1 cellular context compared by ENCODE assay signal in the genomic region with DNA sequence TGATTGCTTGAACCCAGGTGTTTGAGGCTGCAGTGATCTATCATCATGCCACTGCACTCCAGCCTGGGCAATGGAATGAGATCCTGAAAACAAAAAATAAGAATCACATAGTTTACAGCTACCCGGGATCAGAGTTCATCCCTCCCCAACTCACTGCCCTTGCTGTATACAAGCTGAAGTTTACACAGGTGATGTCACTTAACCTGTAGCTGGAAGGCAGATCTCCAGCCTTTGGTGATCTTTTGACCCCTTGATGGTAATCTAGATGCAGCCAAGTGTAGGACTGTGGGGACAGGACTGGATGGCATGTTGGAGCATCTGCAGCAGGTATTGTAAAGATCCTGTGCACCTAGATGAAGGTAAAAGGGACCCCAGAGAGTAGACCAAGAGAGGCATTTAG.
TF ChIP-seq lines count a peak whose summit lies in the region.

No MANE protein-coding gene starts in this region.

TF ChIP-seq in HepG2, 621 proteins besides CTCF, POLR2A, EP300 and RAD21 (continued from another document and continues in another):
- TF ChIP-seq HMGXB3 (CRISPR knock-in tag; IDR thresholded peaks at IDR 0.05; ENCODE audit: borderline replicate concordance) (no peak), MATR3 (CRISPR knock-in tag; IDR thresholded peaks at IDR 0.05) (no peak), ZBTB10 (CRISPR knock-in tag; IDR thresholded peaks at IDR 0.05; ENCODE audit: borderline replicate concordance) (no peak), FOXK1 (CRISPR knock-in tag; IDR thresholded peaks at IDR 0.05; ENCODE audit: borderline replicate concordance, low read depth) (peak; percentile 38; the same call in 1 of the 2 replicates), MEIS1 (CRISPR knock-in tag; IDR thresholded peaks at IDR 0.05; ENCODE audit: borderline replicate concordance) (no peak), PREB (CRISPR knock-in tag; IDR thresholded peaks at IDR 0.05) (no peak), ZNF782 (CRISPR knock-in tag; IDR thresholded peaks at IDR 0.05; ENCODE audit: borderline replicate concordance) (no peak), KDM6A (CRISPR knock-in tag; IDR thresholded peaks at IDR 0.05; ENCODE audit: low read depth) (0 out of 2 replicates have a peak, but pooled peaks have one; percentile 34), KAT8 (CRISPR knock-in tag; IDR thresholded peaks at IDR 0.05) (no peak), SMAD9 (CRISPR knock-in tag; IDR thresholded peaks at IDR 0.05) (no peak), ZNF850 (CRISPR knock-in tag; conservative IDR thresholded peaks at IDR 0.05) (no peak), DMAP1 (CRISPR knock-in tag; IDR thresholded peaks at IDR 0.05) (no peak), SMARCC2 (IDR thresholded peaks at IDR 0.05) (no peak), MAFF (IDR thresholded peaks at IDR 0.05; ENCODE audit: low read depth, low read length) (no peak), HIC2 (CRISPR knock-in tag; IDR thresholded peaks at IDR 0.05; ENCODE audit: low read depth) (no peak), NRL (CRISPR knock-in tag; IDR thresholded peaks at IDR 0.05; ENCODE audit: borderline replicate concordance) (no peak), CC2D1A (CRISPR knock-in tag; IDR thresholded peaks at IDR 0.05) (no peak), CSRNP1 (CRISPR knock-in tag; IDR thresholded peaks at IDR 0.05) (no peak), ARHGAP35 (CRISPR knock-in tag; IDR thresholded peaks at IDR 0.05; ENCODE audit: borderline replicate concordance) (no peak), ZNF3 (CRISPR knock-in tag; IDR thresholded peaks at IDR 0.05) (no peak), STAG1 (CRISPR knock-in tag; IDR thresholded peaks at IDR 0.05) (no peak), HDAC1 (CRISPR knock-in tag; IDR thresholded peaks at IDR 0.05) (no peak), REL (CRISPR knock-in tag; conservative IDR thresholded peaks at IDR 0.05) (no peak), HNF4G (IDR thresholded peaks at IDR 0.05; ENCODE audit: borderline replicate concordance, low read depth, low read length) (0 out of 2 replicates have a peak, but pooled peaks have one; percentile 31), HNF4G (CRISPR knock-in tag; IDR thresholded peaks at IDR 0.05; ENCODE audit: borderline replicate concordance, low read depth) (peak; percentile 46; the same call in 1 of the 2 replicates), GATAD2A (CRISPR knock-in tag; IDR thresholded peaks at IDR 0.05) (peak; percentile 35; the same call in 1 of the 2 replicates), KLF12 (CRISPR knock-in tag; IDR thresholded peaks at IDR 0.05; ENCODE audit: borderline replicate concordance) (no peak), ZNF660 (CRISPR knock-in tag; IDR thresholded peaks at IDR 0.05; ENCODE audit: borderline replicate concordance, low read depth) (no peak), NFE2L1 (CRISPR knock-in tag; IDR thresholded peaks at IDR 0.05; ENCODE audit: borderline replicate concordance) (no peak), ZNF788 (CRISPR knock-in tag; IDR thresholded peaks at IDR 0.05; ENCODE audit: borderline replicate concordance) (no peak), TBX2 (CRISPR knock-in tag; IDR thresholded peaks at IDR 0.05; ENCODE audit: borderline replicate concordance) (peak; percentile 25; the same call in 1 of the 2 replicates), ZBTB39 (CRISPR knock-in tag; IDR thresholded peaks at IDR 0.05) (no peak), NFE2L2 (IDR thresholded peaks at IDR 0.05; ENCODE audit: low read length) (no peak)
- TF ChIP-seq, protein P1, sequence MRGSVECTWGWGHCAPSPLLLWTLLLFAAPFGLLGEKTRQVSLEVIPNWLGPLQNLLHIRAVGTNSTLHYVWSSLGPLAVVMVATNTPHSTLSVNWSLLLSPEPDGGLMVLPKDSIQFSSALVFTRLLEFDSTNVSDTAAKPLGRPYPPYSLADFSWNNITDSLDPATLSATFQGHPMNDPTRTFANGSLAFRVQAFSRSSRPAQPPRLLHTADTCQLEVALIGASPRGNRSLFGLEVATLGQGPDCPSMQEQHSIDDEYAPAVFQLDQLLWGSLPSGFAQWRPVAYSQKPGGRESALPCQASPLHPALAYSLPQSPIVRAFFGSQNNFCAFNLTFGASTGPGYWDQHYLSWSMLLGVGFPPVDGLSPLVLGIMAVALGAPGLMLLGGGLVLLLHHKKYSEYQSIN (CRISPR knock-in tag; IDR thresholded peaks at IDR 0.05; ENCODE audit: borderline replicate concordance), result no peak
- TF ChIP-seq, protein P2, sequence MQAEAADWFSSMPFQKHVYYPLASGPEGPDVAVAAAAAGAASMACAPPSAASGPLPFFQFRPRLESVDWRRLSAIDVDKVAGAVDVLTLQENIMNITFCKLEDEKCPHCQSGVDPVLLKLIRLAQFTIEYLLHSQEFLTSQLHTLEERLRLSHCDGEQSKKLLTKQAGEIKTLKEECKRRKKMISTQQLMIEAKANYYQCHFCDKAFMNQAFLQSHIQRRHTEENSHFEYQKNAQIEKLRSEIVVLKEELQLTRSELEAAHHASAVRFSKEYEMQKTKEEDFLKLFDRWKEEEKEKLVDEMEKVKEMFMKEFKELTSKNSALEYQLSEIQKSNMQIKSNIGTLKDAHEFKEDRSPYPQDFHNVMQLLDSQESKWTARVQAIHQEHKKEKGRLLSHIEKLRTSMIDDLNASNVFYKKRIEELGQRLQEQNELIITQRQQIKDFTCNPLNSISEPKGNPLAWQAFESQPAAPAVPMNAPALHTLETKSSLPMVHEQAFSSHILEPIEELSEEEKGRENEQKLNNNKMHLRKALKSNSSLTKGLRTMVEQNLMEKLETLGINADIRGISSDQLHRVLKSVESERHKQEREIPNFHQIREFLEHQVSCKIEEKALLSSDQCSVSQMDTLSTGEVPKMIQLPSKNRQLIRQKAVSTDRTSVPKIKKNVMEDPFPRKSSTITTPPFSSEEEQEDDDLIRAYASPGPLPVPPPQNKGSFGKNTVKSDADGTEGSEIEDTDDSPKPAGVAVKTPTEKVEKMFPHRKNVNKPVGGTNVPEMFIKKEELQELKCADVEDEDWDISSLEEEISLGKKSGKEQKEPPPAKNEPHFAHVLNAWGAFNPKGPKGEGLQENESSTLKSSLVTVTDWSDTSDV (CRISPR knock-in tag; IDR thresholded peaks at IDR 0.05), result no peak
- TF ChIP-seq, protein P3, sequence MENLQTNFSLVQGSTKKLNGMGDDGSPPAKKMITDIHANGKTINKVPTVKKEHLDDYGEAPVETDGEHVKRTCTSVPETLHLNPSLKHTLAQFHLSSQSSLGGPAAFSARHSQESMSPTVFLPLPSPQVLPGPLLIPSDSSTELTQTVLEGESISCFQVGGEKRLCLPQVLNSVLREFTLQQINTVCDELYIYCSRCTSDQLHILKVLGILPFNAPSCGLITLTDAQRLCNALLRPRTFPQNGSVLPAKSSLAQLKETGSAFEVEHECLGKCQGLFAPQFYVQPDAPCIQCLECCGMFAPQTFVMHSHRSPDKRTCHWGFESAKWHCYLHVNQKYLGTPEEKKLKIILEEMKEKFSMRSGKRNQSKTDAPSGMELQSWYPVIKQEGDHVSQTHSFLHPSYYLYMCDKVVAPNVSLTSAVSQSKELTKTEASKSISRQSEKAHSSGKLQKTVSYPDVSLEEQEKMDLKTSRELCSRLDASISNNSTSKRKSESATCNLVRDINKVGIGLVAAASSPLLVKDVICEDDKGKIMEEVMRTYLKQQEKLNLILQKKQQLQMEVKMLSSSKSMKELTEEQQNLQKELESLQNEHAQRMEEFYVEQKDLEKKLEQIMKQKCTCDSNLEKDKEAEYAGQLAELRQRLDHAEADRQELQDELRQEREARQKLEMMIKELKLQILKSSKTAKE (CRISPR knock-in tag; IDR thresholded peaks at IDR 0.05; ENCODE audit: borderline replicate concordance), result no peak
